ENCODE assay signal across 18 cellular contexts in the genomic region with DNA sequence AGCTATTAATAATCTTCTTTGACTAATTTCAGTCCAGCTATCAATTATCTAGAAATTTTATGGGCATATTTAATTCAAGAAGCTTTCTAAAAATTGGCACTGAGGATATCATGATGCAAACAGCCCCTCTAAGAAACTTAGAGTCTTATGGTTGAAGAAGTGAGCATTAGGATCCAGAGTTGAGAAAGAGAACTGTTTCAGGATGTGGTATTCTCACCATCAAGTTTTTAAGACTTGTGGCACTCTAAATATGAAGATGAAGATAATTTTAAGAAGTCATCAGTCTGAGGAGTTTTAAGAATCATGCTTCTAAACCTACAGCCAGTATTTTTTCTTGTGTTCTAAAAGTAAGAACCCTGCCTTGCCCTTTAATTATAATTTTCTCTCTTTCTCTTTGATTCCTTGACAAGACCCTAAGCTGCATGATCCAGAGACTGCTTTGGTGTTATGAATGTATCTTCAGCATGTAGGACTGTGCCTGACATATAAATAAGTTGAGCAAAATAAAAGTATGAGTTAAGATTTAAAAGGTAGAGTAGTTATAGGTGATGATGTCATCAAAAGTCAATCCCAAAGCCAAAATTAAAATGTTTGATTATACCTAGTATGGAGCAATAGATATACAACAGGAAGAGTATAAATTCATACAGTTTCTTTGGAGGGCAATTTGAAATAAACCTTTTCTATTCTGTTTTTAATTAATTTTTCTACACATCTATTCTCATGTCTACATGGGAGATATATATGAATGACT. TPM values are rescaled to one million over a fixed set of nuclear protein-coding genes. Genes with fewer than 3 reads are reported as not detected.
A peak's percentile ranks its signal among the peaks of the same experiment; 100 is the strongest.
DNase-seq lines count a peak whose midpoint lies in the region; ATAC-seq, FAIRE-seq and TF ChIP-seq lines count a peak whose summit lies in the region.
"Had no signal": no experiment of that assay in that cellular context is flagged by ENCODE, and none has a peak within 500 bp of the region (broad histone marks: within the 10 kb centered on the region; RNA-seq: fewer than 3 reads in every experiment).

No MANE protein-coding gene starts in this region.

- H3K4me2 ChIP-seq in HepG2 (ENCODE audit: low read depth, low read length), result no peak overlapping the region

- no peaks in the 10 kb centered on the region for H4K20me1 ChIP-seq in HepG2 (ENCODE audit: insufficient read depth, low read length)

- H3K36me3 ChIP-seq in HepG2 (replicated peaks in 1 of 2; ENCODE audit: control insufficient read depth in 1 of 2, insufficient read depth in 2 of 2, low read length in 2 of 2) (peaks cover 5 to 24% of the 10 kb centered on the region in 2 experiments), right lobe of liver (peaks cover 0 to 4% (median 0%) of the 10 kb centered on the region in 4 donors), uterus (no peaks in the 10 kb centered on the region)

- CTCF ChIA-PET in HepG2 (lab: Yijun Ruan, JAX; ENCODE audit: low intra/inter-chr PET ratio, low total read pairs), result no interaction called here

- no peak for TF ChIP-seq RAD21 in HepG2 (CRISPR knock-in tag; IDR thresholded peaks at IDR 0.05)

- DNase-seq in activated CD4-positive, alpha-beta T cell treated with anti-CD3 and anti-CD28 coated beads, Interleukin-2, amount 10 ng/mL, durations not matched to agents 24 days and 14 days, result no peak
- no peak for DNase-seq in activated CD4-positive, alpha-beta T cell treated with anti-CD3 and anti-CD28 coated beads for 48 hours
- DNase-seq in HepG2 (ENCODE audit: low spot score) (no peak), right lobe of liver (no peak), uterus (no peak), T-helper 17 cell (no peak), SW 1271 (lab: John Stamatoyannopoulos, UW) (no peak)
- no peak for DNase-seq in central memory CD8-positive, alpha-beta T cell (ENCODE audit: low spot score in 2 of 2)
- DNase-seq: DMS 273 treated with DMSO at 0.1 percent for 48 hours, H9, NCI-H187 treated with DMSO at 0.1 percent for 48 hours, NCI-H2227 treated with DMSO at 0.1 percent for 48 hours, NCI-H510A treated with DMSO at 0.1 percent for 48 hours, NCI-H774, SHP77 had no signal

- H3K27ac Mint-ChIP-seq in activated CD4-positive, alpha-beta T cell treated with anti-CD3 and anti-CD28 coated beads, Interleukin-2, amount 10 ng/mL, durations not matched to agents 24 days and 14 days, result peak overlapping the region; percentile 38
- peak overlapping the region; percentile 52 for H3K27ac Mint-ChIP-seq in central memory CD8-positive, alpha-beta T cell (ENCODE audit: low read depth)
- H3K27ac Mint-ChIP-seq in T-helper 17 cell, result no peak overlapping the region
- H3K27ac Mint-ChIP-seq: H9 had no signal

- TF ChIP-seq POLR2A in HepG2 (IDR thresholded peaks at IDR 0.05; ENCODE audit: insufficient read depth in 1 of 2, low read depth in 2 of 2, low read length in 2 of 2) (no peak), right lobe of liver (IDR thresholded peaks at IDR 0.05) (no peak), uterus (IDR thresholded peaks at IDR 0.05) (no peak)

- no TSS peak for BruUV-seq in HepG2 (replicated peaks; lab: Mats Ljungman, UMichigan)

- H3K27ac ChIP-seq in HepG2 (ENCODE audit: extremely low read length, insufficient read depth, low read length), result no peak overlapping the region
- no peak overlapping the region for H3K27ac ChIP-seq in right lobe of liver
- H3K27ac ChIP-seq in uterus, result no peak overlapping the region
- H3K27ac ChIP-seq: 22Rv1, SK-N-MC had no signal

- H3K4me1 ChIP-seq in HepG2 (ENCODE audit: insufficient read depth, low read length) (peaks cover 11% of the 10 kb centered on the region), right lobe of liver (no peaks in the 10 kb centered on the region), uterus (no peaks in the 10 kb centered on the region)

- no peak for TF ChIP-seq EP300 in HepG2 (IDR thresholded peaks at IDR 0.05; ENCODE audit: low read depth in 2 of 2, low read length in 2 of 2)
- TF ChIP-seq EP300 in HepG2 (CRISPR knock-in tag; IDR thresholded peaks at IDR 0.05; ENCODE audit: borderline replicate concordance), result no peak

- no peaks in the 10 kb centered on the region for H3K9me3 Mint-ChIP-seq in activated CD4-positive, alpha-beta T cell treated with anti-CD3 and anti-CD28 coated beads, Interleukin-2, amount 10 ng/mL, durations not matched to agents 24 days and 14 days
- no peaks in the 10 kb centered on the region for H3K9me3 Mint-ChIP-seq in central memory CD8-positive, alpha-beta T cell
- H3K9me3 Mint-ChIP-seq: H9 had no signal

- ATAC-seq in HepG2 (no peak), right lobe of liver (no peak), T-helper 17 cell (no peak)
- peak; percentile 56 for ATAC-seq in central memory CD8-positive, alpha-beta T cell (replicated peaks; ENCODE audit: extremely low read depth, poor library complexity, severe bottlenecking)

- no peak overlapping the region for H3K4me3 ChIP-seq in HepG2 (replicated peaks in 1 of 3; ENCODE audit: insufficient read depth in 1 of 3, low read depth in 2 of 3, low read length in 3 of 3)
- no peak overlapping the region for H3K4me3 ChIP-seq in right lobe of liver
- H3K4me3 ChIP-seq in uterus, result no peak overlapping the region
- H3K4me3 ChIP-seq: SK-N-MC had no signal

- no peak overlapping the region for H2AFZ ChIP-seq in HepG2 (ENCODE audit: low read length)

- H3K27me3 Mint-ChIP-seq in activated CD4-positive, alpha-beta T cell treated with anti-CD3 and anti-CD28 coated beads, Interleukin-2, amount 10 ng/mL, durations not matched to agents 24 days and 14 days, result no peaks in the 10 kb centered on the region
- H3K27me3 Mint-ChIP-seq in central memory CD8-positive, alpha-beta T cell, result no peaks in the 10 kb centered on the region
- no peaks in the 10 kb centered on the region for H3K27me3 Mint-ChIP-seq in T-helper 17 cell

- peaks cover 23% of the 10 kb centered on the region for H3K36me3 Mint-ChIP-seq in activated CD4-positive, alpha-beta T cell treated with anti-CD3 and anti-CD28 coated beads, Interleukin-2, amount 10 ng/mL, durations not matched to agents 24 days and 14 days (ENCODE audit: low read depth)
- peaks cover 8% of the 10 kb centered on the region for H3K36me3 Mint-ChIP-seq in central memory CD8-positive, alpha-beta T cell (ENCODE audit: insufficient read depth)
- H3K36me3 Mint-ChIP-seq in T-helper 17 cell (ENCODE audit: low read depth), result peaks cover 19% of the 10 kb centered on the region

- H3K9ac ChIP-seq in HepG2 (ENCODE audit: insufficient read depth, low read depth, low read length), result no peak overlapping the region

- FAIRE-seq in HepG2 (lab: Jason Lieb, UNC), result no peak
- FAIRE-seq: HTR-8/SVneo had no signal

- no peaks in the 10 kb centered on the region for H3K79me2 ChIP-seq in HepG2 (ENCODE audit: insufficient read depth, low read length)

- intact Hi-C loops in activated CD4-positive, alpha-beta T cell treated with anti-CD3 and anti-CD28 coated beads, Interleukin-2, amount 10 ng/mL, durations not matched to agents 24 days and 14 days (cut with micrococcal nuclease), result loop anchor here (5.0 kb wide), 1 partner anchor 38 kb away; a partner anchor contains a TSS
- intact Hi-C loops in HepG2 (cut with micrococcal nuclease; ENCODE audit: unreplicated experiment) (no loop called here), right lobe of liver (cut with DNase I) (no loop called here), uterus (cut with DNase I; ENCODE audit: low total_unique reads) (no loop called here)

- peak overlapping the region; percentile 22 for H3K4me3 Mint-ChIP-seq in activated CD4-positive, alpha-beta T cell treated with anti-CD3 and anti-CD28 coated beads, Interleukin-2, amount 10 ng/mL, durations not matched to agents 24 days and 14 days
- no peak overlapping the region for H3K4me3 Mint-ChIP-seq in central memory CD8-positive, alpha-beta T cell
- H3K4me3 Mint-ChIP-seq in T-helper 17 cell, result no peak overlapping the region
- H3K4me3 Mint-ChIP-seq: H9 had no signal

- peaks cover 23% of the 10 kb centered on the region for H3K4me1 Mint-ChIP-seq in activated CD4-positive, alpha-beta T cell treated with anti-CD3 and anti-CD28 coated beads, Interleukin-2, amount 10 ng/mL, durations not matched to agents 24 days and 14 days
- H3K4me1 Mint-ChIP-seq in central memory CD8-positive, alpha-beta T cell, result peaks cover 11% of the 10 kb centered on the region
- peaks cover 5% of the 10 kb centered on the region for H3K4me1 Mint-ChIP-seq in T-helper 17 cell

- no peak for TF ChIP-seq CTCF in HepG2 (CRISPR knock-in tag; IDR thresholded peaks at IDR 0.05)
- no peak for TF ChIP-seq CTCF in right lobe of liver (IDR thresholded peaks at IDR 0.05)
- TF ChIP-seq CTCF in uterus (IDR thresholded peaks at IDR 0.05), result no peak

- POLR2A ChIA-PET in HepG2 (lab: Yijun Ruan, JAX), result no interaction called here

- no peaks in the 10 kb centered on the region for H3K27me3 ChIP-seq in HepG2 (ENCODE audit: control insufficient read depth in 1 of 2, insufficient read depth in 2 of 2, low read length in 2 of 2)
- no peaks in the 10 kb centered on the region for H3K27me3 ChIP-seq in right lobe of liver
- no peaks in the 10 kb centered on the region for H3K27me3 ChIP-seq in uterus

- H3K9me3 ChIP-seq in HepG2 (ENCODE audit: low read length), result no peaks in the 10 kb centered on the region
- H3K9me3 ChIP-seq in right lobe of liver, result no peaks in the 10 kb centered on the region
- no peaks in the 10 kb centered on the region for H3K9me3 ChIP-seq in uterus
- no peaks in the 10 kb centered on the region for H3K9me3 ChIP-seq in T-helper 17 cell (ENCODE audit: control insufficient read depth, low read length, poor library complexity, severe bottlenecking)

- in situ Hi-C loops in HepG2 (cut with HindIII; ENCODE audit: extremely low pct_ligation_motif_present, low pct_unique_long_range_greater_than_20kb), result no loop called here

RNA-seq across cellular contexts. Expression of a gene that starts 39.1 kb away (rescaled TPM):
- total RNA-seq in activated CD4-positive, alpha-beta T cell treated with anti-CD3 and anti-CD28 coated beads, Interleukin-2, amount 10 ng/mL, durations not matched to agents 24 days and 14 days, result 7.0 and 7.5 TPM in 2 replicates
- total RNA-seq in HepG2 (2016; rRNA removed; fragmentation: Illumina TruSeq; extraction: Trizol) (25.2 and 30.6 TPM in 2 replicates), right lobe of liver (1 to 10 TPM; 7.7 to 9.1 (median 8.4) TPM), uterus (10 to 100 TPM in 3 of 4 donors, 1 to 10 TPM in 1; 9.2 to 64.2 (median 22.3) TPM), T-helper 17 cell (1 to 10 TPM; 8.9 to 9.4 TPM)
- 39.4 and 53.1 TPM in 2 replicates for total RNA-seq in HepG2 (2016; cell fraction: cytosol; rRNA removed; fragmentation: Illumina TruSeq; extraction: Trizol; ENCODE audit: low read depth)
- total RNA-seq in HepG2 (2016; cell fraction: insoluble cytoplasmic fraction; rRNA removed; fragmentation: Illumina TruSeq; extraction: Trizol), result 24.8 and 28.9 TPM in 2 replicates
- 18.5 and 21.9 TPM in 2 replicates for total RNA-seq in HepG2 (2016; cell fraction: membrane; rRNA removed; fragmentation: Illumina TruSeq; extraction: Trizol)
- 38.8 TPM in 2 replicates for total RNA-seq in HepG2 (2016; cell fraction: nucleus; rRNA removed; fragmentation: Illumina TruSeq; extraction: Trizol)
- polyA plus RNA-seq in HepG2 (2011; rRNA removed), result 11.0 and 11.9 TPM in 2 replicates
- 3.5 and 6.8 TPM in 2 replicates for polyA plus RNA-seq in HepG2 (2011; cell fraction: cytosol; rRNA removed)
- 15.1 and 26.2 TPM in 2 replicates for polyA plus RNA-seq in HepG2 (2011; cell fraction: nucleus; rRNA removed)
- polyA plus RNA-seq in HepG2 (2012), result 10.2 and 11.2 TPM in 2 replicates
- polyA plus RNA-seq in HepG2 (2016; cell fraction: cytosol; fragmentation: Illumina TruSeq; extraction: Trizol; ENCODE audit: low read depth), result 1.5 and 1.6 TPM in 2 replicates
- polyA plus RNA-seq in HepG2 (2016; cell fraction: insoluble cytoplasmic fraction; fragmentation: Illumina TruSeq; extraction: Trizol; ENCODE audit: low read depth), result 18.1 and 19.9 TPM in 2 replicates
- 5.5 and 6.1 TPM in 2 replicates for polyA plus RNA-seq in HepG2 (2016; cell fraction: membrane; fragmentation: Illumina TruSeq; extraction: Trizol; ENCODE audit: low read depth)
- polyA plus RNA-seq in HepG2 (2016; cell fraction: nucleus; fragmentation: Illumina TruSeq; extraction: Trizol; ENCODE audit: insufficient read depth, low read depth), result 17.8 and 19.0 TPM in 2 replicates
- 9.5 TPM in 2 replicates for polyA minus RNA-seq in HepG2 (2011; rRNA and poly(A)+ RNA removed; ENCODE audit: low replicate concordance)
- polyA minus RNA-seq in HepG2 (2011; cell fraction: cytosol; rRNA and poly(A)+ RNA removed), result 10.9 and 15.5 TPM in 2 replicates
- 102 and 106 TPM in 2 replicates for polyA minus RNA-seq in HepG2 (2011; cell fraction: nucleus; rRNA and poly(A)+ RNA removed)
